Comparison of ENCODE assay signal across 11 cellular contexts in genomic region chr15:75693501-75694240, GRCh38. TPM values are rescaled to one million over a fixed set of nuclear protein-coding genes. Genes with fewer than 3 reads are reported as not detected.
DNase-seq lines count a peak whose midpoint lies in the region; ATAC-seq, FAIRE-seq and TF ChIP-seq lines count a peak whose summit lies in the region.
"Had no signal": no experiment of that assay in that cellular context is flagged by ENCODE, and none has a peak within 500 bp of the region (broad histone marks: within the 10 kb centered on the region; RNA-seq: fewer than 3 reads in every experiment).

No MANE protein-coding gene starts in this region.

- H3K9me3 ChIP-seq in HEK293 (ENCODE audit: control insufficient read depth, insufficient read depth, low read depth, low read length) (no peaks in the 10 kb centered on the region), spleen (no peaks in the 10 kb centered on the region), neural progenitor cell (ENCODE audit: low read depth) (no peaks in the 10 kb centered on the region)
- H3K9me3 ChIP-seq: ovary had no signal

- no peak for ATAC-seq in foreskin keratinocyte
- no peak for ATAC-seq in HG03280 (IDR thresholded peaks at IDR 0.05; ENCODE audit: unreplicated experiment)
- ATAC-seq: stimulated activated naive CD8-positive, alpha-beta T cell treated with anti-CD3 and anti-CD28 coated beads, Interleukin-15, amount 100 ng/mL, for 72 hours had no signal

- FAIRE-seq in D721Med (lab: Jason Lieb, UNC) = no peak

- H3K4me3 ChIP-seq in HEK293 (ENCODE audit: low read depth, low read length) (no peak overlapping the region), spleen (no peak overlapping the region), neural progenitor cell (no peak overlapping the region)
- H3K4me3 ChIP-seq: ovary had no signal

- 29 to 42% (median 36%) methylated on average over 7 to 14 of the region's 14 CpGs for WGBS in spleen, 5 donors

- H3K4me2 ChIP-seq in neural progenitor cell = no peak overlapping the region

- H3K4me1 ChIP-seq in HEK293 (ENCODE audit: control insufficient read depth, insufficient read depth, low read length) (peaks cover 4% of the 10 kb centered on the region), foreskin keratinocyte (peaks cover 31% of the 10 kb centered on the region), spleen (peaks cover 23 to 60% (median 44%) of the 10 kb centered on the region in 6 donors), neural progenitor cell (peaks cover 22% of the 10 kb centered on the region)

- H3K79me2 ChIP-seq in neural progenitor cell (ENCODE audit: low read depth) = no peaks in the 10 kb centered on the region

- H3K9ac ChIP-seq in neural progenitor cell = no peak overlapping the region

- CTCF ChIA-PET in HEK293 (lab: Yijun Ruan, JAX) = interaction anchor here (0.7 to 1.4 kb wide), 10 partner anchors 8 to 111 kb away, joined by 3 to 11 read pairs (median 5); a partner anchor contains a TSS

- H3K36me3 ChIP-seq in HEK293 (ENCODE audit: control insufficient read depth in 2 of 2, insufficient read depth in 1 of 2, low read length in 2 of 2) (no peaks in the 10 kb centered on the region), spleen (no peaks in the 10 kb centered on the region), neural progenitor cell (no peaks in the 10 kb centered on the region)
- H3K36me3 ChIP-seq: ovary had no signal

- TF ChIP-seq POLR2A in spleen (IDR thresholded peaks at IDR 0.05) = no peak

- intact Hi-C loops in spleen (cut with DNase I; ENCODE audit: low total_unique reads) = no loop called here
- intact Hi-C loops in posterior cingulate gyrus (cut with DNase I) = no loop called here

- no peak for TF ChIP-seq CTCF in HEK293 (tag by site-specific recombination; IDR thresholded peaks at IDR 0.05)
- no peak for TF ChIP-seq CTCF in foreskin keratinocyte (conservative IDR thresholded peaks at IDR 0.05)
- no peak for TF ChIP-seq CTCF in spleen (IDR thresholded peaks at IDR 0.05 in 8 of 11, conservative IDR thresholded peaks at IDR 0.05 in 3 of 11)
- TF ChIP-seq CTCF in neural progenitor cell (IDR thresholded peaks at IDR 0.05) = no peak
- TF ChIP-seq CTCF in D721Med (IDR thresholded peaks at IDR 0.05; ENCODE audit: insufficient read depth, missing control alignments) = no peak

- H3K4me3 Mint-ChIP-seq in neural progenitor cell = no peak overlapping the region
- H3K4me3 Mint-ChIP-seq: stimulated activated naive CD8-positive, alpha-beta T cell treated with anti-CD3 and anti-CD28 coated beads, Interleukin-15, amount 100 ng/mL, for 72 hours had no signal

- H3K27me3 ChIP-seq in foreskin keratinocyte (no peaks in the 10 kb centered on the region), spleen (replicated peaks in 1 of 7) (peaks cover 0 to 25% (median 0%) of the 10 kb centered on the region in 7 donors), neural progenitor cell (no peaks in the 10 kb centered on the region)
- H3K27me3 ChIP-seq: ovary had no signal

- H4K20me1 ChIP-seq in neural progenitor cell (ENCODE audit: low read depth) = no peaks in the 10 kb centered on the region

- H3K27ac ChIP-seq in HEK293 (ENCODE audit: extremely low read depth, low read depth, low read length) = no peak overlapping the region; the same call in 1 of the 2 replicates
- peak overlapping the region; percentile 74 for H3K27ac ChIP-seq in foreskin keratinocyte
- H3K27ac ChIP-seq in spleen = peak overlapping the region in 3 of 8 donors; percentile 43 to 59 (median 48)
- no peak overlapping the region for H3K27ac ChIP-seq in neural progenitor cell

- H2AFZ ChIP-seq in neural progenitor cell (replicated peaks) = no peak overlapping the region

- DNase-seq in UCSD-AML1 (lab: John Stamatoyannopoulos, UW; ENCODE audit: unreplicated experiment) (peak; percentile 55), foreskin keratinocyte (peak in 1 of 2 donors; percentile 22), spleen (peak; percentile 74), neural progenitor cell (ENCODE audit: low spot score) (no peak), D721Med (ENCODE audit: insufficient read length, low spot score) (no peak), posterior cingulate gyrus (no peak)
- DNase-seq: activated CD4-positive, alpha-beta T cell treated with anti-CD3 and anti-CD28 coated beads for 48 hours; stimulated activated naive CD8-positive, alpha-beta T cell treated with anti-CD3 and anti-CD28 coated beads, Interleukin-15, amount 100 ng/mL, for 72 hours had no signal

- H3K36me3 Mint-ChIP-seq in neural progenitor cell = no peaks in the 10 kb centered on the region

- peaks cover 3% of the 10 kb centered on the region for H3F3A ChIP-seq in neural progenitor cell (ENCODE audit: low read depth)

- H3K27me3 Mint-ChIP-seq in neural progenitor cell (ENCODE audit: insufficient read depth, low read depth) = peaks cover 4% of the 10 kb centered on the region

- no peaks in the 10 kb centered on the region for H3K9me3 Mint-ChIP-seq in neural progenitor cell
- H3K9me3 Mint-ChIP-seq: stimulated activated naive CD8-positive, alpha-beta T cell treated with anti-CD3 and anti-CD28 coated beads, Interleukin-15, amount 100 ng/mL, for 72 hours had no signal

- peaks cover 32% of the 10 kb centered on the region for H3K4me1 Mint-ChIP-seq in neural progenitor cell

- POLR2A ChIA-PET in HEK293 (lab: Yijun Ruan, JAX) = interaction anchor here (0.6 to 1.5 kb wide), 5 partner anchors 13 to 326 kb away, joined by 3 to 5 read pairs (median 3); partner anchors contain the start of gene SIN3A

- no peak overlapping the region for H3K27ac Mint-ChIP-seq in neural progenitor cell
- H3K27ac Mint-ChIP-seq: stimulated activated naive CD8-positive, alpha-beta T cell treated with anti-CD3 and anti-CD28 coated beads, Interleukin-15, amount 100 ng/mL, for 72 hours had no signal

TF ChIP-seq in HEK293, 187 proteins besides CTCF, POLR2A, EP300 and RAD21 (continues in another document):
- TF ChIP-seq HOXD13 (CRISPR knock-in tag; IDR thresholded peaks at IDR 0.05; ENCODE audit: borderline replicate concordance) (no peak), ZNF362 (tag by site-specific recombination; IDR thresholded peaks at IDR 0.05) (no peak), ZNF654 (tag by site-specific recombination; IDR thresholded peaks at IDR 0.05; ENCODE audit: low read depth) (no peak), ZFP69B (tag by site-specific recombination; IDR thresholded peaks at IDR 0.05) (peak; percentile 57; the same call in 1 of the 2 replicates), ZNF571 (tag by site-specific recombination; IDR thresholded peaks at IDR 0.05) (no peak), ZNF660 (tag by site-specific recombination; IDR thresholded peaks at IDR 0.05) (no peak), PRDM10 (tag by site-specific recombination; IDR thresholded peaks at IDR 0.05) (peak; percentile 76)

RNA-seq across cellular contexts. Expression of gene CSPG4, which starts 19.0 kb away (rescaled TPM):
- total RNA-seq in foreskin keratinocyte (6.0 and 13.3 TPM in 2 replicates), spleen (10 to 100 TPM in 4 of 7 donors, 1 to 10 TPM in 3; 4.1 to 28.6 (median 10.2) TPM), neural progenitor cell (ENCODE audit: low replicate concordance) (0.07 and 0.37 TPM in 2 replicates)
- polyA plus RNA-seq in foreskin keratinocyte (2.7 and 5.1 TPM in 2 replicates), spleen (1 to 10 TPM in 2 of 3 donors, under 1 TPM in 1; 0.89 to 4.9 (median 1.3) TPM)

RNA-seq across cellular contexts. Expression of gene SNX33, which starts 46.0 kb away (rescaled TPM):
- 26.7 and 28.9 TPM in 2 replicates for total RNA-seq in foreskin keratinocyte
- 26.2 and 28.3 TPM in 2 replicates for polyA plus RNA-seq in foreskin keratinocyte
- total RNA-seq in spleen = 10 to 100 TPM; 10.4 to 22.8 (median 18.3) TPM
- polyA plus RNA-seq in spleen = 1 to 10 TPM; 4.3 to 7.8 (median 6.3) TPM
- total RNA-seq in neural progenitor cell (ENCODE audit: low replicate concordance) = 10.1 and 20.7 TPM in 2 replicates

RNA-seq across cellular contexts. Expression of gene IMP3, which starts 53.6 kb away (rescaled TPM):
- total RNA-seq in foreskin keratinocyte = 91.3 and 101 TPM in 2 replicates
- polyA plus RNA-seq in foreskin keratinocyte = 105 and 115 TPM in 2 replicates
- 100 to 1,000 TPM in 3 of 7 donors, 10 to 100 TPM in 4; 51.3 to 177 (median 67.6) TPM for total RNA-seq in spleen
- polyA plus RNA-seq in spleen = 100 to 1,000 TPM; 100 to 128 (median 107) TPM
- 62.1 and 96.1 TPM in 2 replicates for total RNA-seq in neural progenitor cell (ENCODE audit: low replicate concordance)

Comparison
In these comparisons a context has a peak if more than half of its experiments do, and no peak if none do; other contexts are left out.
1. DNase-seq: peak in UCSD-AML1 (single experiment) and spleen (single experiment); none in neural progenitor cell (single experiment), D721Med (single experiment) and posterior cingulate gyrus (0 of 10).